ENCODE assay signal across 1 cellular context in genomic region chr12:45257185-45257585, GRCh38.
TF ChIP-seq lines count a peak whose summit lies in the region.

No MANE protein-coding gene starts in this region.

TF ChIP-seq in GM23338, 12 proteins besides CTCF, POLR2A, EP300 and RAD21 (continued from another document):
- TF ChIP-seq ZNF331 (CRISPR knock-in tag; IDR thresholded peaks at IDR 0.05; ENCODE audit: low read depth): no peak
